In the genomic region with DNA sequence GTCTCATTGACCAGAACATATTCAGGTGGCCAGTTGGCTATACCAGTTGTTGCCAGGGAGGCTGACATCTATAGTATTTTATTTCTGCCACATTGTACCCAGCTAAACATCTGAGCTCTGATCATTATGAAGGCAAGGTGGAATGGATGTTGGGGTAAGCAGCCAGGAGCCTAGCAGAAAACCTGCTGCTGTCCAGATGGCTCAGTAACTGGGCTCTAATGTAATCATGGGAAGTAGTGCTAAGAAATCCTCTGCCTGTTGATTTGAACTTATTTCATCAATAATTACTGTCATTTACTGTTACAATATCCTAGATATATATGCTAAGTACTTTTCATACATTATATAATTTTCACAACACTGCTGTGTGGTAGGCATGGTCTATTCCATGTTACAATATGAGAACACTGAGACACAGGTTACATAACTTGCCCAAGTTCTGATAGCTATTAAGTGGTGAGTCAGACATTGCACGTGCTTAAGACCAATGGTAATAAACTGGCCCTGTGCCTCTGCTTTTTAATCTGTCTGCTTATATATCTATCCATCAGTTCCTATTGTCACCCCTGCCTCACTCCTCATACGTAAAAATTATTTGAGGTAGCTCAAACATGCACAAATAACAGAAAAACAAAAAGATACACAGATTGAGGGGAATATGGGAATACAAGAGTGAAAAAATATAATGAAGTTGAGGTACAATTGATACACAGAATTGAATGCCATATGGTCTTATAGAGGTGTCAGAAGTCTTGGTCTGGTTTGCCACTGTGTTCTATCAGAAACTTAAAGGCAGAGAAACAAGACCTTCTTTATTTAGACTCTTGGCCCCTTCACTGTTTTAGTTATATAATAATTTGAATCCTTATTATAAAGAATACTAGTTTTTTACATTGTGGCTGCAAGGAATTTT, we compare ENCODE assay signal across 10 cellular contexts. TPM values are rescaled to one million over a fixed set of nuclear protein-coding genes. Genes with fewer than 3 reads are reported as not detected.
A peak's percentile ranks its signal among the peaks of the same experiment; 100 is the strongest.
DNase-seq lines count a peak whose midpoint lies in the region; ATAC-seq and TF ChIP-seq lines count a peak whose summit lies in the region.
"Had no signal": no experiment of that assay in that cellular context is flagged by ENCODE, and none has a peak within 500 bp of the region (broad histone marks: within the 10 kb centered on the region; RNA-seq: fewer than 3 reads in every experiment).

No MANE protein-coding gene starts in this region.

- H3K27ac ChIP-seq in vagina: peak overlapping the region; percentile 37

- no peak for DNase-seq in Right ventricle myocardium superior
- DNase-seq in cardiac septum (ENCODE audit: low spot score): no peak
- peak; percentile 88 for DNase-seq in NCI-H69 (lab: John Stamatoyannopoulos, UW)
- peak; percentile 83 for DNase-seq in fibroblast of mammary gland (ENCODE audit: low read depth)
- no peak for DNase-seq in vagina (ENCODE audit: extremely low spot score in 2 of 2)
- DNase-seq in anterior cingulate cortex (lab: John Stamatoyannopoulos, UW): no peak
- no peak for DNase-seq in DMS153 treated with DMSO at 0.1 percent for 48 hours (lab: John Stamatoyannopoulos, UW; ENCODE audit: unreplicated experiment)
- DNase-seq: CD4-positive, alpha-beta memory T cell had no signal

- no peaks in the 10 kb centered on the region for H3K9me3 ChIP-seq in vagina

- peaks cover 0 to 6% of the 10 kb centered on the region in 2 donors for H3K36me3 ChIP-seq in vagina

- intact Hi-C loops in Right ventricle myocardium superior (cut with DNase I): no loop called here
- intact Hi-C loops in cardiac septum (cut with DNase I): no loop called here
- intact Hi-C loops in vagina (cut with DNase I): no loop called here

- ATAC-seq in Right ventricle myocardium superior (ENCODE audit: poor library complexity) (peak; percentile 85), GM18517 (IDR thresholded peaks at IDR 0.05; ENCODE audit: unreplicated experiment) (no peak)
- ATAC-seq: activated CD4-positive, CD25-positive, alpha-beta regulatory T cell treated with anti-CD3 and anti-CD28 coated beads, Interleukin-2, amount 50 U/mL, for 24 hours had no signal

- TF ChIP-seq CTCF in fibroblast of mammary gland (conservative IDR thresholded peaks at IDR 0.05; ENCODE audit: control insufficient read depth, insufficient read depth, low read depth, low read length) (no peak), vagina (IDR thresholded peaks at IDR 0.05) (no peak)

- H3K4me3 ChIP-seq in fibroblast of mammary gland (ENCODE audit: control insufficient read depth, low read depth, low read length) (no peak overlapping the region), vagina (no peak overlapping the region)

- H3K4me1 ChIP-seq in vagina: peaks cover 7% of the 10 kb centered on the region

- no peaks in the 10 kb centered on the region for H3K27me3 ChIP-seq in vagina

- no peak for TF ChIP-seq POLR2A in vagina (IDR thresholded peaks at IDR 0.05)

RNA-seq across cellular contexts. Expression of a gene that starts 25.2 kb away (rescaled TPM):
- total RNA-seq in Right ventricle myocardium superior: 13.4 TPM
- total RNA-seq in cardiac septum: 12.2 TPM
- total RNA-seq in vagina: 17.7 TPM

Comparison
In these comparisons a context has a peak if more than half of its experiments do, and no peak if none do; other contexts are left out.
1. DNase-seq: peak in NCI-H69 (single experiment) and fibroblast of mammary gland (single experiment); none in Right ventricle myocardium superior (single experiment), cardiac septum (single experiment), vagina (0 of 2), anterior cingulate cortex (0 of 58) and DMS153 treated with DMSO at 0.1 percent for 48 hours (single experiment).